In the genomic region with DNA sequence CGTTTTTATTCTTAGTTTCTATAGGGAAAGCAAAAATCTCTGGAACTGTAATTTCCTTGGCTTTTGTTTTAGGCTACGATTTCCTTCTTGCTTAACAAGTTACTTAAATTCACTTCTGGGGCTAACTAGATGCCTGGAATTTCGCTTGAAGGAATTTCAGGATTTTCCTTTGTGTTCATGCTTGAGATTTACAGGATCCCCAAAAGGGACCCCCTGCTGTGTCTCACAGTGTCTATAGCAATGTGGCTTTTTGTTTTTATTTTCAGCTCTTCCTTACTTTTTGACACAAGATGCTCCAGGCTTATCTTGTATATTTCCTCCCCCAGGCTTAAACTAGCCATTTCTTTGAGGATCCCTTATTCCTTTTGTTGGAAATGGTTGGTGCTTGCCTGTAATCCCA, we compare ENCODE assay signal across 35 cellular contexts.
"Had no signal": no experiment of that assay in that cellular context is flagged by ENCODE, and none has a peak within 500 bp of the region (broad histone marks: within the 10 kb centered on the region; RNA-seq: fewer than 3 reads in every experiment).

No MANE protein-coding gene starts in this region.

- H3K27ac Mint-ChIP-seq: activated CD4-positive, alpha-beta memory T cell treated with anti-CD3 and anti-CD28 coated beads for 36 hours; activated CD4-positive, alpha-beta T cell treated with anti-CD3 and anti-CD28 coated beads, Interleukin-2, amount 10 ng/mL, durations not matched to agents 24 days and 14 days; activated naive CD4-positive, alpha-beta T cell treated with anti-CD3 and anti-CD28 coated beads for 36 hours; activated naive CD8-positive, alpha-beta T cell treated with anti-CD3 and anti-CD28 coated beads, Interleukin-2, amount 10 ng/mL, durations not matched to agents 7 days and 5 days; activated T-helper 1 cell treated with anti-CD3 and anti-CD28 coated beads, Interleukin-12 subunit alpha, Interleukin-12 subunit beta, Interleukin-2, Interleukin-4 antibody, amounts not matched to agents 30 ng/mL and 10 ng/mL and 1 ng/mL, durations not matched to agents 14 hours and 24 hours and 36 hours; brain; immature natural killer cell; natural killer cell treated with Interleukin-12 subunit alpha and Interleukin-12 subunit beta and Interleukin-15 and Interleukin-18, amount 100 ng/mL, for 72 hours; progenitor cell of endocrine pancreas; T-helper 1 cell treated with Interleukin-12 subunit alpha and Interleukin-12 subunit beta and Interleukin-4 antibody, amounts not matched to agents 30 μg/mL and 1 μg/mL, for 36 hours had no signal

- H3K4me1 Mint-ChIP-seq: activated CD4-positive, alpha-beta T cell treated with anti-CD3 and anti-CD28 coated beads, Interleukin-2, amount 10 ng/mL, durations not matched to agents 24 days and 14 days; activated naive CD8-positive, alpha-beta T cell treated with anti-CD3 and anti-CD28 coated beads, Interleukin-2, amount 10 ng/mL, durations not matched to agents 7 days and 5 days; brain; immature natural killer cell had no signal

- H3K36me3 ChIP-seq: ascending aorta, cardiac muscle cell, colonic mucosa, gastroesophageal sphincter, left lung, lower lobe of right lung, ovary, right lobe of liver, transverse colon had no signal

- H3K9me3 ChIP-seq: ascending aorta, colonic mucosa, gastroesophageal sphincter, left lung, lower lobe of right lung, mucosa of descending colon, ovary, right lobe of liver, testis, transverse colon had no signal

- H3K9me3 Mint-ChIP-seq: activated CD4-positive, alpha-beta memory T cell treated with anti-CD3 and anti-CD28 coated beads for 36 hours; activated CD4-positive, alpha-beta T cell treated with anti-CD3 and anti-CD28 coated beads, Interleukin-2, amount 10 ng/mL, durations not matched to agents 24 days and 14 days; activated naive CD4-positive, alpha-beta T cell treated with anti-CD3 and anti-CD28 coated beads for 36 hours; activated naive CD8-positive, alpha-beta T cell treated with anti-CD3 and anti-CD28 coated beads, Interleukin-2, amount 10 ng/mL, durations not matched to agents 7 days and 5 days; activated T-helper 1 cell treated with anti-CD3 and anti-CD28 coated beads, Interleukin-12 subunit alpha, Interleukin-12 subunit beta, Interleukin-2, Interleukin-4 antibody, amounts not matched to agents 30 ng/mL and 10 ng/mL and 1 ng/mL, durations not matched to agents 14 hours and 24 hours and 36 hours; T-helper 1 cell treated with Interleukin-12 subunit alpha and Interleukin-12 subunit beta and Interleukin-4 antibody, amounts not matched to agents 30 μg/mL and 1 μg/mL, for 36 hours had no signal

- H3K4me1 ChIP-seq: ascending aorta, colonic mucosa, gastroesophageal sphincter, left lung, lower lobe of right lung, right lobe of liver, testis, transverse colon had no signal

- H3K27ac ChIP-seq: ascending aorta, cardiac muscle cell, colonic mucosa, gastroesophageal sphincter, left lung, lower lobe of right lung, ovary, right lobe of liver, testis, transverse colon, VCaP had no signal

- DNase-seq: activated CD4-positive, alpha-beta memory T cell treated with anti-CD3 and anti-CD28 coated beads for 36 hours; activated CD4-positive, alpha-beta T cell treated with anti-CD3 and anti-CD28 coated beads, Interleukin-2, amount 10 ng/mL, durations not matched to agents 24 days and 14 days; activated CD4-positive, CD25-positive, alpha-beta regulatory T cell treated with anti-CD3 and anti-CD28 coated beads, Interleukin-2, amount 50 U/mL, for 72 hours; activated CD8-positive, alpha-beta memory T cell treated with anti-CD3 and anti-CD28 coated beads, Interleukin-2, amount 50 U/mL, for 4 hours; activated effector memory CD4-positive, alpha-beta T cell treated with anti-CD3 and anti-CD28 coated beads, Interleukin-2, amount 50 U/mL, for 16 hours; activated naive CD4-positive, alpha-beta T cell treated with anti-CD3 and anti-CD28 coated beads for 36 hours; activated naive CD8-positive, alpha-beta T cell treated with anti-CD3 and anti-CD28 coated beads, Interleukin-2, amount 10 ng/mL, durations not matched to agents 7 days and 5 days; activated T-cell treated with anti-CD3 and anti-CD28 coated beads, Interleukin-2, amount 50 U/mL, for 1 hour; cerebellar nuclear complex; colonic mucosa; effector memory CD4-positive, alpha-beta T cell; head of caudate nucleus; hippocampal formation; immature natural killer cell; kidney; left lung; lower lobe of right lung; mucosa of descending colon; ovary; right lobe of liver; stimulated activated CD4-positive, alpha-beta T cell treated with anti-CD3 and anti-CD28 coated beads, Interleukin-2, amount 100 ng/mL, for 48 hours; stimulated activated naive CD4-positive, alpha-beta T cell treated with Interleukin-2 at 50 U/mL for 16 hours; SW 1271; T-helper 9 cell; testis; transverse colon had no signal

- H3K27me3 ChIP-seq: ascending aorta, cardiac muscle cell, colonic mucosa, gastroesophageal sphincter, left lung, ovary, right lobe of liver, testis, transverse colon had no signal

- ATAC-seq: gastroesophageal sphincter; left lung; lower lobe of right lung; mucosa of descending colon; natural killer cell treated with Interleukin-12 subunit alpha and Interleukin-12 subunit beta and Interleukin-15 and Interleukin-18, amount 100 ng/mL, for 72 hours; right lobe of liver had no signal

- H3K4me3 ChIP-seq: ascending aorta, cardiac muscle cell, colonic mucosa, gastroesophageal sphincter, left lung, lower lobe of right lung, mucosa of descending colon, ovary, right lobe of liver, testis, transverse colon had no signal

- H3K4me3 Mint-ChIP-seq: activated CD4-positive, alpha-beta memory T cell treated with anti-CD3 and anti-CD28 coated beads for 36 hours; activated CD4-positive, alpha-beta T cell treated with anti-CD3 and anti-CD28 coated beads, Interleukin-2, amount 10 ng/mL, durations not matched to agents 24 days and 14 days; activated naive CD4-positive, alpha-beta T cell treated with anti-CD3 and anti-CD28 coated beads for 36 hours; activated naive CD8-positive, alpha-beta T cell treated with anti-CD3 and anti-CD28 coated beads, Interleukin-2, amount 10 ng/mL, durations not matched to agents 7 days and 5 days; activated T-helper 1 cell treated with anti-CD3 and anti-CD28 coated beads, Interleukin-12 subunit alpha, Interleukin-12 subunit beta, Interleukin-2, Interleukin-4 antibody, amounts not matched to agents 30 ng/mL and 10 ng/mL and 1 ng/mL, durations not matched to agents 14 hours and 24 hours and 36 hours; brain; immature natural killer cell; natural killer cell treated with Interleukin-12 subunit alpha and Interleukin-12 subunit beta and Interleukin-15 and Interleukin-18, amount 100 ng/mL, for 72 hours; T-helper 1 cell treated with Interleukin-12 subunit alpha and Interleukin-12 subunit beta and Interleukin-4 antibody, amounts not matched to agents 30 μg/mL and 1 μg/mL, for 36 hours had no signal

- H3K36me3 Mint-ChIP-seq: activated CD4-positive, alpha-beta memory T cell treated with anti-CD3 and anti-CD28 coated beads for 36 hours; activated naive CD8-positive, alpha-beta T cell treated with anti-CD3 and anti-CD28 coated beads, Interleukin-2, amount 10 ng/mL, durations not matched to agents 7 days and 5 days; brain; immature natural killer cell; natural killer cell treated with Interleukin-12 subunit alpha and Interleukin-12 subunit beta and Interleukin-15 and Interleukin-18, amount 100 ng/mL, for 72 hours had no signal

- H3K27me3 Mint-ChIP-seq: activated CD4-positive, alpha-beta T cell treated with anti-CD3 and anti-CD28 coated beads, Interleukin-2, amount 10 ng/mL, durations not matched to agents 24 days and 14 days; activated naive CD8-positive, alpha-beta T cell treated with anti-CD3 and anti-CD28 coated beads, Interleukin-2, amount 10 ng/mL, durations not matched to agents 7 days and 5 days; brain; natural killer cell treated with Interleukin-12 subunit alpha and Interleukin-12 subunit beta and Interleukin-15 and Interleukin-18, amount 100 ng/mL, for 72 hours; progenitor cell of endocrine pancreas had no signal
